ENCODE assay signal across 11 cellular contexts in genomic region chr2:131511969-131512875, GRCh38. TPM values are rescaled to one million over a fixed set of nuclear protein-coding genes. Genes with fewer than 3 reads are reported as not detected.
"Had no signal": no experiment of that assay in that cellular context is flagged by ENCODE, and none has a peak within 500 bp of the region (broad histone marks: within the 10 kb centered on the region; RNA-seq: fewer than 3 reads in every experiment).

No MANE protein-coding gene starts in this region.

RNA-seq across cellular contexts. Expression of gene TUBA3D, which starts 36.3 kb away (rescaled TPM):
- total RNA-seq: activated T-helper 1 cell treated with anti-CD3 and anti-CD28 coated beads, Interleukin-12 subunit alpha, Interleukin-12 subunit beta, Interleukin-2, Interleukin-4 antibody, amounts not matched to agents 30 ng/mL and 10 ng/mL and 1 ng/mL, durations not matched to agents 14 hours and 24 hours and 36 hours; ascending aorta; breast epithelium; esophagus mucosa; lung; mucosa of descending colon; pulmonary artery endothelial cell; sciatic nerve; subcutaneous adipose tissue; T-cell; urinary bladder had no signal
- polyA plus RNA-seq: urinary bladder had no signal
